Comparison of ENCODE assay signal across 14 cellular contexts in genomic region chr18:8279348-8279747, GRCh38.
A peak's percentile ranks its signal among the peaks of the same experiment; 100 is the strongest.
DNase-seq lines count a peak whose midpoint lies in the region; ATAC-seq and TF ChIP-seq lines count a peak whose summit lies in the region.
"Had no signal": no experiment of that assay in that cellular context is flagged by ENCODE, and none has a peak within 500 bp of the region (broad histone marks: within the 10 kb centered on the region; RNA-seq: fewer than 3 reads in every experiment).

No MANE protein-coding gene starts in this region.

- intact Hi-C loops in body of pancreas (cut with DNase I) = no loop called here

- H3K36me3 ChIP-seq in GM23338 (ENCODE audit: insufficient read depth) (no peaks in the 10 kb centered on the region), body of pancreas (replicated peaks in 1 of 2; ENCODE audit: insufficient read depth in 1 of 2, low read depth in 2 of 2) (no peaks in the 10 kb centered on the region)
- H3K36me3 ChIP-seq: HAP-1 had no signal

- no peaks in the 10 kb centered on the region for H4K20me1 ChIP-seq in GM23338 (replicated peaks; ENCODE audit: insufficient read depth)

- CTCF ChIA-PET in activated CD8-positive, alpha-beta T cell treated with anti-CD3 and anti-CD28 coated beads, Interleukin-2, amount 10 ng/mL, durations not matched to agents 7 days and 5 days (lab: Charles Lee) = no interaction called here

- H3K36me3 Mint-ChIP-seq in GM23338 (ENCODE audit: low read depth) (no peaks in the 10 kb centered on the region), glutamatergic neuron (ENCODE audit: unreplicated experiment) (peaks cover 6% of the 10 kb centered on the region)
- H3K36me3 Mint-ChIP-seq in activated CD8-positive, alpha-beta T cell treated with anti-CD3 and anti-CD28 coated beads, Interleukin-2, amount 10 ng/mL, durations not matched to agents 7 days and 5 days (ENCODE audit: low read depth) = no peaks in the 10 kb centered on the region

- H3K9me3 ChIP-seq in body of pancreas = no peaks in the 10 kb centered on the region
- H3K9me3 ChIP-seq: Caco-2, HAP-1 had no signal

- H3K4me3 ChIP-seq in GM23338 (no peak overlapping the region), body of pancreas (no peak overlapping the region)
- H3K4me3 ChIP-seq: HAP-1 had no signal

- H3K9me2 ChIP-seq in GM23338 (ENCODE audit: insufficient read depth) = no peaks in the 10 kb centered on the region; the same call in 1 of the 2 replicates

- H3K27ac Mint-ChIP-seq in GM23338 (peak overlapping the region; percentile 89; the same call in 1 of the 2 replicates), glutamatergic neuron (ENCODE audit: unreplicated experiment) (peak overlapping the region; percentile 23)
- H3K27ac Mint-ChIP-seq in activated CD8-positive, alpha-beta T cell treated with anti-CD3 and anti-CD28 coated beads, Interleukin-2, amount 10 ng/mL, durations not matched to agents 7 days and 5 days = no peak overlapping the region
- H3K27ac Mint-ChIP-seq: CD4-positive, alpha-beta T cell had no signal

- H2AFZ ChIP-seq in GM23338 = peak overlapping the region; percentile 38; the same call in 1 of the 2 replicates

- POLR2A ChIA-PET in activated CD8-positive, alpha-beta T cell treated with anti-CD3 and anti-CD28 coated beads, Interleukin-2, amount 10 ng/mL, durations not matched to agents 7 days and 5 days (lab: Charles Lee) = no interaction called here

- ATAC-seq in GM23338 (peak; percentile 54), body of pancreas (no peak)
- ATAC-seq in activated CD8-positive, alpha-beta T cell treated with anti-CD3 and anti-CD28 coated beads, Interleukin-2, amount 10 ng/mL, durations not matched to agents 7 days and 5 days = no peak

- H3K27me3 Mint-ChIP-seq in GM23338 (ENCODE audit: insufficient read depth, low read depth, poor library complexity) (no peaks in the 10 kb centered on the region), glutamatergic neuron (ENCODE audit: unreplicated experiment) (no peaks in the 10 kb centered on the region)
- H3K27me3 Mint-ChIP-seq in activated CD8-positive, alpha-beta T cell treated with anti-CD3 and anti-CD28 coated beads, Interleukin-2, amount 10 ng/mL, durations not matched to agents 7 days and 5 days (ENCODE audit: low read depth) = no peaks in the 10 kb centered on the region
- H3K27me3 Mint-ChIP-seq: CD4-positive, alpha-beta T cell had no signal

- H3K4me3 Mint-ChIP-seq in GM23338 = no peak overlapping the region
- H3K4me3 Mint-ChIP-seq in glutamatergic neuron (ENCODE audit: unreplicated experiment) = no peak overlapping the region
- no peak overlapping the region for H3K4me3 Mint-ChIP-seq in activated CD8-positive, alpha-beta T cell treated with anti-CD3 and anti-CD28 coated beads, Interleukin-2, amount 10 ng/mL, durations not matched to agents 7 days and 5 days
- H3K4me3 Mint-ChIP-seq: CD4-positive, alpha-beta T cell had no signal

- H3K27ac ChIP-seq in GM23338 (ENCODE audit: low read depth) = no peak overlapping the region
- H3K27ac ChIP-seq in body of pancreas = peak overlapping the region in 3 of 4 donors; percentile 13 to 58 (median 44)
- H3K27ac ChIP-seq: C4-2B, HL-60 had no signal

- H3K4me1 Mint-ChIP-seq in GM23338 = peaks cover 5% of the 10 kb centered on the region
- H3K4me1 Mint-ChIP-seq in glutamatergic neuron (ENCODE audit: low read depth, unreplicated experiment) = peaks cover 13% of the 10 kb centered on the region
- H3K4me1 Mint-ChIP-seq in activated CD8-positive, alpha-beta T cell treated with anti-CD3 and anti-CD28 coated beads, Interleukin-2, amount 10 ng/mL, durations not matched to agents 7 days and 5 days (ENCODE audit: low read depth) = no peaks in the 10 kb centered on the region

- H3K9me3 Mint-ChIP-seq in GM23338 = no peaks in the 10 kb centered on the region
- no peaks in the 10 kb centered on the region for H3K9me3 Mint-ChIP-seq in glutamatergic neuron (ENCODE audit: unreplicated experiment)
- no peaks in the 10 kb centered on the region for H3K9me3 Mint-ChIP-seq in activated CD8-positive, alpha-beta T cell treated with anti-CD3 and anti-CD28 coated beads, Interleukin-2, amount 10 ng/mL, durations not matched to agents 7 days and 5 days (ENCODE audit: insufficient read depth)

- whole genome bisulfite sequencing in body of pancreas, 2 donors = 65 to 75% methylated on average over 9 of the region's 9 CpGs

- no peak for TF ChIP-seq POLR2A in body of pancreas (IDR thresholded peaks at IDR 0.05)

- H3K4me1 ChIP-seq in GM23338 (ENCODE audit: insufficient read depth) = no peaks in the 10 kb centered on the region
- H3K4me1 ChIP-seq in body of pancreas = peaks cover 10% of the 10 kb centered on the region
- H3K4me1 ChIP-seq: Caco-2, HAP-1 had no signal

- H3K27me3 ChIP-seq in GM23338 (ENCODE audit: insufficient read depth) = no peaks in the 10 kb centered on the region
- H3K27me3 ChIP-seq in body of pancreas = no peaks in the 10 kb centered on the region

- H3K4me2 ChIP-seq in GM23338 = no peak overlapping the region

- H3F3A ChIP-seq in GM23338 (replicated peaks; ENCODE audit: low read depth) = no peaks in the 10 kb centered on the region

- TF ChIP-seq CTCF in GM23338 (conservative IDR thresholded peaks at IDR 0.05; ENCODE audit: low read depth in 2 of 2) = no peak
- TF ChIP-seq CTCF in body of pancreas (IDR thresholded peaks at IDR 0.05) = no peak
- no peak for TF ChIP-seq CTCF in glutamatergic neuron (IDR thresholded peaks at IDR 0.05; ENCODE audit: partially characterized antibody, unreplicated experiment)

- DNase-seq in GM23338 (ENCODE audit: low spot score) (no peak), body of pancreas (no peak), glutamatergic neuron (no peak), retina (peak; percentile 51), NCI-H1436 (lab: John Stamatoyannopoulos, UW) (no peak), SHP77 treated with DMSO at 0.1 percent for 48 hours (lab: John Stamatoyannopoulos, UW) (no peak)
- DNase-seq in activated CD8-positive, alpha-beta T cell treated with anti-CD3 and anti-CD28 coated beads, Interleukin-2, amount 10 ng/mL, durations not matched to agents 7 days and 5 days = no peak
- DNase-seq: ACHN; AML-193; Caco-2; CD4-positive, alpha-beta T cell had no signal

- H3K79me2 ChIP-seq in GM23338 (replicated peaks; ENCODE audit: insufficient read depth) = no peaks in the 10 kb centered on the region

TF ChIP-seq in GM23338, 12 proteins besides CTCF, POLR2A, EP300 and RAD21 (continues in another document):
- TF ChIP-seq REST (IDR thresholded peaks at IDR 0.05; ENCODE audit: unreplicated experiment) (no peak), ZNF331 (CRISPR knock-in tag; IDR thresholded peaks at IDR 0.05; ENCODE audit: low read depth) (no peak), STAT1 (IDR thresholded peaks at IDR 0.05; ENCODE audit: unreplicated experiment) (no peak), POLR2AphosphoS5 (IDR thresholded peaks at IDR 0.05; ENCODE audit: low read depth) (no peak), EZH2phosphoT487 (IDR thresholded peaks at IDR 0.05; ENCODE audit: unreplicated experiment) (no peak), JUNB (IDR thresholded peaks at IDR 0.05; ENCODE audit: unreplicated experiment) (no peak), ETS1 (IDR thresholded peaks at IDR 0.05) (no peak), EZH2 (IDR thresholded peaks at IDR 0.05; ENCODE audit: low read depth, unreplicated experiment) (no peak)
